In the genomic region with DNA sequence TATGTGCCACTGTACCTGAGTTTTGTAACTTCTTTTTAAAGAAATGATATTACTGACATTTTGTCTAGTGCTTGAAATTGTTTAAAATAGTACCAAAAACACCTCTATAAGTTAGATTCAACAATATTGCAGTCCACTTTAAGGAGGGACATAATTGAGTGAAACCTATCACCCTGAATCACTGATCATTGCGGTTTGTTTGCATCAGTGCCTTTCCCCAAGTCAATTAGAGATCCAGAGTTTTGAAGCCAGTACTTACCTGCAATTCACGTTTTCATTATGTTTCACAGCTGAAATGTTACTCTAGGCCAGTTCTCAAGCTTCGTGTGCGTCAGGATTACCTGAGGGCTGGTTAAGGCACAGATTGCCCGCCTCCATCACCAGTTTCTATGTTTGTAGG, we compare ENCODE assay signal across 6 cellular contexts. TPM values are rescaled to one million over a fixed set of nuclear protein-coding genes. Genes with fewer than 3 reads are reported as not detected.
"Had no signal": no experiment of that assay in that cellular context is flagged by ENCODE, and none has a peak within 500 bp of the region (broad histone marks: within the 10 kb centered on the region; RNA-seq: fewer than 3 reads in every experiment).

No MANE protein-coding gene starts in this region.

- H3K36me3 ChIP-seq: HAP-1 had no signal

- H3K9ac ChIP-seq: GM23248 had no signal

- H3K27ac ChIP-seq: GM23248 had no signal

- H3K9me3 ChIP-seq: HAP-1 had no signal

- H2AFZ ChIP-seq: GM23248 had no signal

- H3K4me3 ChIP-seq: GM23248, HAP-1 had no signal

- DNase-seq: GM23248, GOT3, H7, IMR-90 had no signal

RNA-seq across cellular contexts. Expression of a gene that starts 26.6 kb away (rescaled TPM):
- total RNA-seq: H7 had no signal

RNA-seq across cellular contexts. Expression of a gene that starts 44.0 kb away (rescaled TPM):
- total RNA-seq: H7, HT-29, IMR-90 had no signal
